10 cellular contexts compared by ENCODE assay signal in genomic region chr14:88599321-88599720, GRCh38. TPM values are rescaled to one million over a fixed set of nuclear protein-coding genes. Genes with fewer than 3 reads are reported as not detected.
A peak's percentile ranks its signal among the peaks of the same experiment; 100 is the strongest.
DNase-seq lines count a peak whose midpoint lies in the region; ATAC-seq lines count a peak whose summit lies in the region.
"Had no signal": no experiment of that assay in that cellular context is flagged by ENCODE, and none has a peak within 500 bp of the region (broad histone marks: within the 10 kb centered on the region; RNA-seq: fewer than 3 reads in every experiment).

No MANE protein-coding gene starts in this region.

- peak; percentile 36 for ATAC-seq in GM18498 (IDR thresholded peaks at IDR 0.05; ENCODE audit: unreplicated experiment)
- peak; percentile 36 for ATAC-seq in GM19397 (IDR thresholded peaks at IDR 0.05; ENCODE audit: unreplicated experiment)
- ATAC-seq in HG02938 (IDR thresholded peaks at IDR 0.05; ENCODE audit: unreplicated experiment) = peak; percentile 34
- ATAC-seq in activated naive CD4-positive, alpha-beta T cell treated with anti-CD3 and anti-CD28 coated beads, Interleukin-2, amount 50 U/mL, for 72 hours = no peak
- no peak for ATAC-seq in HG02970 (IDR thresholded peaks at IDR 0.05; ENCODE audit: low FRiP score, unreplicated experiment)

- no peaks in the 10 kb centered on the region for H3K9me3 Mint-ChIP-seq in activated naive CD4-positive, alpha-beta T cell treated with anti-CD3 and anti-CD28 coated beads, Interleukin-2, amount 50 U/mL, for 72 hours

- peaks cover 24 to 35% of the 10 kb centered on the region in 2 donors for H3K36me3 Mint-ChIP-seq in activated naive CD4-positive, alpha-beta T cell treated with anti-CD3 and anti-CD28 coated beads, Interleukin-2, amount 50 U/mL, for 72 hours

- peak overlapping the region; percentile 82 to 84 for H3K27ac Mint-ChIP-seq in activated naive CD4-positive, alpha-beta T cell treated with anti-CD3 and anti-CD28 coated beads, Interleukin-2, amount 50 U/mL, for 72 hours

- no peak for DNase-seq in activated naive CD4-positive, alpha-beta T cell treated with anti-CD3 and anti-CD28 coated beads, Interleukin-2, amount 50 U/mL, for 72 hours (ENCODE audit: low spot score in 2 of 2)
- DNase-seq in CD1c-positive myeloid dendritic cell (ENCODE audit: extremely low spot score) (no peak), NCI-H345 treated with DMSO at 0.1 percent for 48 hours (lab: John Stamatoyannopoulos, UW; ENCODE audit: unreplicated experiment) (no peak)
- DNase-seq in NK-92 treated with Interleukin-12 subunit alpha and Interleukin-12 subunit beta, amount 100 ng/mL, for 24 hours (lab: John Stamatoyannopoulos, UW) = no peak
- DNase-seq: NCI-H1436 treated with DMSO at 0.1 percent for 48 hours, stomach had no signal

RNA-seq across cellular contexts. Expression of gene ZC3H14, which starts 36.5 kb away (rescaled TPM):
- total RNA-seq in activated naive CD4-positive, alpha-beta T cell treated with anti-CD3 and anti-CD28 coated beads, Interleukin-2, amount 50 U/mL, for 72 hours = 10 to 100 TPM; 40.8 to 45.2 TPM

RNA-seq across cellular contexts. Expression of gene PTPN21, which starts 44.5 kb away (rescaled TPM):
- not detected for total RNA-seq in activated naive CD4-positive, alpha-beta T cell treated with anti-CD3 and anti-CD28 coated beads, Interleukin-2, amount 50 U/mL, for 72 hours

Comparison
In these comparisons a context has a peak if more than half of its experiments do, and no peak if none do; other contexts are left out.
1. ATAC-seq: peak in GM18498 (single experiment), GM19397 (single experiment) and HG02938 (single experiment); none in activated naive CD4-positive, alpha-beta T cell treated with anti-CD3 and anti-CD28 coated beads, Interleukin-2, amount 50 U/mL, for 72 hours (0 of 2) and HG02970 (single experiment).